Comparison of ENCODE assay signal across 35 cellular contexts in the genomic region with DNA sequence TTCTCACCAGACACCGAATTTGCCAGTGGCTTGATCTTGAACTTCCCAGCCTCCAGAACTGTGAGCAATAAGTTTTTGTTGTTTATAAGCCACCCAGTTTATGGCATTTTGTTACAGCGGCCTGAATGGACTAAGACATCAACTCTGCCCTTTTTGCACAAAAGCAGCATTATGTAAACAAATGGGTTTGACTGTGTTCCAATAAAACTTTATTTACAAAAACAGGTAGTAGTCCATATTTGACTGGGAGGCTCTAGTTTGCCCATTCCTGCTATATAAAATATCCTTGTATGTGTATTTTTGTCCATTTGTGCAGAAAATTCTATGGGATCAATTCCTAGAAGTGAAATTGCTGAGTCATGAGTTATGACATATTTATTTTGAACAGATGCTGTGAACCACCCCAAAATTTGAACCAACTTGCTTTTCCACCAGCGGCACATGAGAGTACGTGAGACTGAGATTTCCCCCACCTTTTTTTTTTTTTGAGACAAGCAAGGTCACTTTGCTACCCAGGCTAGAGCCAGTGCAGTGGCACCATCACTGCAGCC. TPM values are rescaled to one million over a fixed set of nuclear protein-coding genes. Genes with fewer than 3 reads are reported as not detected.
"Had no signal": no experiment of that assay in that cellular context is flagged by ENCODE, and none has a peak within 500 bp of the region (broad histone marks: within the 10 kb centered on the region; RNA-seq: fewer than 3 reads in every experiment).

No MANE protein-coding gene starts in this region.

- H3K4me1 ChIP-seq: parathyroid adenoma, psoas muscle, spleen, thyroid gland, tibial nerve, upper lobe of right lung, uterus had no signal

- H3K4me1 Mint-ChIP-seq: naive thymus-derived CD4-positive, alpha-beta T cell; natural killer cell; nephron; stimulated activated naive CD8-positive, alpha-beta T cell treated with anti-CD3 and anti-CD28 coated beads, Interleukin-15, amount 100 ng/mL, for 72 hours had no signal

- H3K79me2 ChIP-seq: parathyroid adenoma had no signal

- H3K36me3 Mint-ChIP-seq: naive thymus-derived CD4-positive, alpha-beta T cell; natural killer cell had no signal

- H3K9me3 ChIP-seq: ovary, thoracic aorta, thyroid gland, upper lobe of right lung, uterus had no signal

- DNase-seq: naive thymus-derived CD4-positive, alpha-beta T cell; natural killer cell; occipital lobe; ovary; posterior cingulate gyrus; psoas muscle; right cardiac atrium; spleen; stimulated activated CD4-positive, alpha-beta T cell treated with anti-CD3 and anti-CD28 coated beads, Interleukin-12 subunit alpha, Interleukin-12 subunit beta, amount 100 ng/mL, for 4 hours; stimulated activated CD4-positive, alpha-beta T cell treated with anti-CD3 and anti-CD28 coated beads, Interleukin-1b, Interleukin-23, amount 100 ng/mL, for 48 hours; stimulated activated CD4-positive, alpha-beta T cell treated with anti-CD3 and anti-CD28 coated beads, Interleukin-4, amount 100 ng/mL, for 1 hour; stimulated activated CD4-positive, alpha-beta T cell treated with anti-CD3 and anti-CD28 coated beads, Interleukin-4, amount 100 ng/mL, for 4 hours; stimulated activated CD8-positive, alpha-beta memory T cell treated with anti-CD3 and anti-CD28 coated beads, Interleukin-4, amount 100 ng/mL, for 48 hours; stimulated activated naive CD4-positive, alpha-beta T cell; stimulated activated naive CD8-positive, alpha-beta T cell treated with anti-CD3 and anti-CD28 coated beads, Interleukin-15, amount 100 ng/mL, for 72 hours; stimulated activated naive CD8-positive, alpha-beta T cell treated with anti-CD3 and anti-CD28 coated beads, Interleukin-15, Interleukin-2, amounts not matched to agents 100 U/mL and 50 U/mL, for 24 hours; thyroid gland; trophoblast cell; upper lobe of right lung; uterus had no signal

- H2AFZ ChIP-seq: neural progenitor cell, parathyroid adenoma had no signal

- ATAC-seq: naive thymus-derived CD4-positive, alpha-beta T cell; natural killer cell; psoas muscle; right cardiac atrium; sciatic nerve; stimulated activated memory B cell treated with anti-CD40 and anti-IgM and Interleukin-4, amounts not matched to agents 10 μg/mL and 1 μg/mL and 100 μg/mL, for 72 hours; stimulated activated naive CD8-positive, alpha-beta T cell treated with anti-CD3 and anti-CD28 coated beads, Interleukin-15, amount 100 ng/mL, for 72 hours; stimulated activated naive CD8-positive, alpha-beta T cell treated with anti-CD3 and anti-CD28 coated beads, Interleukin-15, Interleukin-2, amounts not matched to agents 100 U/mL and 50 U/mL, for 24 hours; upper lobe of right lung had no signal

- H3K9ac ChIP-seq: neural progenitor cell, parathyroid adenoma had no signal

- H3K36me3 ChIP-seq: ovary, thoracic aorta, tibial nerve, upper lobe of right lung, uterus had no signal

- H3K4me3 Mint-ChIP-seq: naive thymus-derived CD4-positive, alpha-beta T cell; natural killer cell; nephron; neural progenitor cell; stimulated activated memory B cell treated with anti-CD40 and anti-IgM and Interleukin-4, amounts not matched to agents 10 μg/mL and 1 μg/mL and 100 μg/mL, for 72 hours; stimulated activated naive CD8-positive, alpha-beta T cell treated with anti-CD3 and anti-CD28 coated beads, Interleukin-15, amount 100 ng/mL, for 72 hours had no signal

- H3K4me2 ChIP-seq: neural progenitor cell, smooth muscle cell had no signal

- H3K27me3 ChIP-seq: neural progenitor cell, ovary, spleen, thyroid gland, tibial nerve, upper lobe of right lung, uterus had no signal

- H3K27ac ChIP-seq: neural progenitor cell, ovary, parathyroid adenoma, psoas muscle, skin epidermis, spleen, thoracic aorta, thyroid gland, tibial nerve, upper lobe of right lung, uterus had no signal

- H3K27me3 Mint-ChIP-seq: progenitor cell of endocrine pancreas; stimulated activated memory B cell treated with anti-CD40 and anti-IgM and Interleukin-4, amounts not matched to agents 10 μg/mL and 1 μg/mL and 100 μg/mL, for 72 hours; stimulated activated naive CD8-positive, alpha-beta T cell treated with anti-CD3 and anti-CD28 coated beads, Interleukin-15, amount 100 ng/mL, for 72 hours had no signal

- H3K27ac Mint-ChIP-seq: naive thymus-derived CD4-positive, alpha-beta T cell; natural killer cell; nephron; neural progenitor cell; progenitor cell of endocrine pancreas; stimulated activated memory B cell treated with anti-CD40 and anti-IgM and Interleukin-4, amounts not matched to agents 10 μg/mL and 1 μg/mL and 100 μg/mL, for 72 hours; stimulated activated naive CD8-positive, alpha-beta T cell treated with anti-CD3 and anti-CD28 coated beads, Interleukin-15, amount 100 ng/mL, for 72 hours had no signal

- H3K4me3 ChIP-seq: neural progenitor cell, ovary, psoas muscle, skin epidermis, smooth muscle cell, spleen, thoracic aorta, thyroid gland, tibial nerve, upper lobe of right lung, uterus had no signal

RNA-seq across cellular contexts. Expression of a gene that starts 21.3 kb away (rescaled TPM):
- total RNA-seq: naive thymus-derived CD4-positive, alpha-beta T cell; natural killer cell; occipital lobe; osteoblast; ovary; progenitor cell of endocrine pancreas; psoas muscle; renal cortical epithelial cell; right cardiac atrium; smooth muscle cell; spleen; temporal lobe; thoracic aorta; thyroid gland; tibial nerve; urinary bladder; uterus had no signal
- polyA plus RNA-seq: naive thymus-derived CD4-positive, alpha-beta T cell; neural cell; ovary; psoas muscle; right cardiac atrium; smooth muscle cell; spleen; urinary bladder had no signal
